25 cellular contexts compared by ENCODE assay signal in the genomic region with DNA sequence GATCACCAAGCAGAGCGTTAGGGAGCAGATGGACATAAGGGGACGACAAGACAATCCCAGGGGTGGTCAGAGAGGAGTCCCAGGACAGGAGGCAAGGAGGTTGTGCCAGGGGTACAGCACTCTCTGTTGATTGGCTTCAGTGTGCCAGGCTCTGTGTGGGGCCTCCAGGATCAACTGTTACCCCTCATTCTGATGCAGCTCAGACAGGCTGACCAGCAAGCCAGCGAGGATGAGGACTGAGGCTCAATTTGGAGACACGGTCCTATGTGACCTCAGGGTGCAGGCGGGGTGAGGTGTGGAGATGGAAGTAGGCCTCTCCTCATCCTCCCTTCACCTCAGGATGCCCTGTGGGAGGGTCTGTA.
"Had no signal": no experiment of that assay in that cellular context is flagged by ENCODE, and none has a peak within 500 bp of the region (broad histone marks: within the 10 kb centered on the region; RNA-seq: fewer than 3 reads in every experiment).

No MANE protein-coding gene starts in this region.

- FAIRE-seq: frontal cortex, urothelium cell line had no signal

- H3K27ac ChIP-seq: cardiac muscle cell, esophagus muscularis mucosa, hepatocyte, left lung, neural progenitor cell, tibial nerve had no signal

- H3K36me3 ChIP-seq: neural progenitor cell had no signal

- H3K27ac Mint-ChIP-seq: stimulated activated naive CD8-positive, alpha-beta T cell treated with anti-CD3 and anti-CD28 coated beads, Interleukin-15, amount 100 ng/mL, for 72 hours had no signal

- H3K27me3 Mint-ChIP-seq: activated T-helper 17 cell treated with anti-CD3 and anti-CD28 coated beads, Interleukin-2, amount 50 U/mL, for 72 hours; naive thymus-derived CD4-positive, alpha-beta T cell; progenitor cell of endocrine pancreas; stimulated activated naive CD8-positive, alpha-beta T cell treated with anti-CD3 and anti-CD28 coated beads, Interleukin-15, amount 100 ng/mL, for 72 hours had no signal

- H3K27me3 ChIP-seq: cardiac muscle cell, esophagus muscularis mucosa, hepatocyte, left lung, neural progenitor cell, tibial nerve had no signal

- H3K4me3 Mint-ChIP-seq: activated T-helper 17 cell treated with anti-CD3 and anti-CD28 coated beads, Interleukin-2, amount 50 U/mL, for 72 hours; immature natural killer cell; neural progenitor cell; stimulated activated naive CD8-positive, alpha-beta T cell treated with anti-CD3 and anti-CD28 coated beads, Interleukin-15, amount 100 ng/mL, for 72 hours had no signal

- ATAC-seq: activated T-helper 17 cell treated with anti-CD3 and anti-CD28 coated beads, Interleukin-2, amount 50 U/mL, for 72 hours; left lung; naive thymus-derived CD4-positive, alpha-beta T cell; stimulated activated naive CD8-positive, alpha-beta T cell treated with anti-CD3 and anti-CD28 coated beads, Interleukin-15, amount 100 ng/mL, for 72 hours had no signal

- H3K9me3 Mint-ChIP-seq: activated T-helper 17 cell treated with anti-CD3 and anti-CD28 coated beads, Interleukin-2, amount 50 U/mL, for 72 hours; immature natural killer cell; neural progenitor cell; stimulated activated naive CD8-positive, alpha-beta T cell treated with anti-CD3 and anti-CD28 coated beads, Interleukin-15, amount 100 ng/mL, for 72 hours had no signal

- H3K9me3 ChIP-seq: esophagus muscularis mucosa, left lung, tibial nerve had no signal

- H3K4me3 ChIP-seq: cardiac muscle cell, esophagus muscularis mucosa, hepatocyte, left lung, lung, neural progenitor cell, tibial nerve had no signal

- DNase-seq: activated CD4-positive, alpha-beta T cell treated with anti-CD3 and anti-CD28 coated beads for 4 hours; activated CD4-positive, alpha-beta T cell treated with anti-CD3 and anti-CD28 coated beads, Interleukin-2, amount 50 U/mL, for 48 hours; activated CD4-positive, CD25-positive, alpha-beta regulatory T cell; activated naive CD4-positive, alpha-beta T cell treated with Interleukin-2 at 50 U/mL for 16 hours; dermis blood vessel endothelial cell; effector CD8-positive, alpha-beta T cell; glutamatergic neuron; immature natural killer cell; left lung; naive thymus-derived CD4-positive, alpha-beta T cell; retina; stimulated activated CD4-positive, alpha-beta T cell treated with anti-CD3 and anti-CD28 coated beads, Interleukin-1b, Interleukin-23, amount 100 ng/mL, for 48 hours; stimulated activated naive CD8-positive, alpha-beta T cell treated with anti-CD3 and anti-CD28 coated beads, Interleukin-15, amount 100 ng/mL, for 72 hours; T-helper 1 cell; T1000 had no signal

- H3K9ac ChIP-seq: neural progenitor cell had no signal
